Comparison of ENCODE assay signal across 10 cellular contexts in the genomic region with DNA sequence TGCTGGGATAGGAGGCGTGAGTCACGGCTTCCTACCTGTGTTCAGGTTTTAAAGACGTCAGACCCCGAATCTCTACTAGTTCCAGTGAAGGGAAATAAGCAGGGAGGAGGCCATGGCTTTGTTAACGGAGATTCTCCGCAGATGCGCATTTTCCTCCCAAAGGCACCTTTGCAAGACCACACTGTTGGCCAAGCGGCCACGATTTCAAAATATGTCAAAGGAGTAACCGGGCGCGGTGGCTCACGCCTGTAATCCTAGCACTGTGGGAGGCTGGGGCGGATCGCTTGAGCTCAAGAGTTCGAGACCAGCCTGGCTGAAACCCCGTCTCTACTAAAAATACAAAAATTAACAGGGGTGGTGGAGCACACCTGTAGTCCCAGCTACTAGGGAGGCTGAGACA. TPM values are rescaled to one million over a fixed set of nuclear protein-coding genes. Genes with fewer than 3 reads are reported as not detected.
DNase-seq lines count a peak whose midpoint lies in the region; ATAC-seq and TF ChIP-seq lines count a peak whose summit lies in the region.
"Had no signal": no experiment of that assay in that cellular context is flagged by ENCODE, and none has a peak within 500 bp of the region (broad histone marks: within the 10 kb centered on the region; RNA-seq: fewer than 3 reads in every experiment).

No MANE protein-coding gene starts in this region.

- no peak for DNase-seq in T-helper 2 cell treated with Interferon-gamma antibody and Interleukin-4, amounts not matched to agents 5 μg/mL and 100 μg/mL, for 36 hours (ENCODE audit: low spot score)
- DNase-seq in T-helper 2 cell, result no peak
- DNase-seq in Calu3, result no peak
- no peak for DNase-seq in activated naive CD8-positive, alpha-beta T cell treated with anti-CD3 and anti-CD28 coated beads, Interleukin-2, amount 50 U/mL, for 24 hours
- DNase-seq in stimulated activated CD4-positive, alpha-beta T cell treated with anti-CD3 and anti-CD28 coated beads, Interleukin-12 subunit alpha, Interleukin-12 subunit beta, amount 100 ng/mL, for 4 hours, result no peak
- no peak for DNase-seq in erythroblast (lab: John Stamatoyannopoulos, UW)
- DNase-seq: NCI-H1436 treated with DMSO at 0.1 percent for 48 hours had no signal

- CTCF ChIA-PET in Calu3 (lab: Charles Lee), result interaction anchor here (0.7 to 3.2 kb wide), 3 partner anchors 63 to 309 kb away, joined by 4 to 26 read pairs (median 19); a partner anchor contains a TSS

- TF ChIP-seq CTCF in Calu3 (IDR thresholded peaks at IDR 0.05; ENCODE audit: unreplicated experiment), result no peak
- TF ChIP-seq CTCF in nephron (IDR thresholded peaks at IDR 0.05; ENCODE audit: unreplicated experiment in 3 of 3), result no peak

- H3K4me1 Mint-ChIP-seq in T-helper 2 cell treated with Interferon-gamma antibody and Interleukin-4, amounts not matched to agents 5 μg/mL and 100 μg/mL, for 36 hours (ENCODE audit: low read depth), result peaks cover 19% of the 10 kb centered on the region
- H3K4me1 Mint-ChIP-seq in Calu3 (ENCODE audit: low read depth, unreplicated experiment) (no peaks in the 10 kb centered on the region), nephron (no peaks in the 10 kb centered on the region)
- peaks cover 26% of the 10 kb centered on the region for H3K4me1 Mint-ChIP-seq in activated naive CD8-positive, alpha-beta T cell treated with anti-CD3 and anti-CD28 coated beads, Interleukin-2, amount 50 U/mL, for 24 hours

- no peak for ATAC-seq in activated naive CD8-positive, alpha-beta T cell treated with anti-CD3 and anti-CD28 coated beads, Interleukin-2, amount 50 U/mL, for 24 hours
- no peak for ATAC-seq in HG03469 (IDR thresholded peaks at IDR 0.05; ENCODE audit: unreplicated experiment)

- TF ChIP-seq POLR2A in erythroblast (IDR thresholded peaks at IDR 0.05; ENCODE audit: low read length), result no peak

- BruUV-seq in Calu3 (replicated peaks; lab: Mats Ljungman, UMichigan), result no TSS peak

- peak overlapping the region; percentile 97 for H3K4me3 Mint-ChIP-seq in T-helper 2 cell treated with Interferon-gamma antibody and Interleukin-4, amounts not matched to agents 5 μg/mL and 100 μg/mL, for 36 hours
- H3K4me3 Mint-ChIP-seq in Calu3 (ENCODE audit: low read depth, unreplicated experiment), result peak overlapping the region; percentile 83
- peak overlapping the region; percentile 98 for H3K4me3 Mint-ChIP-seq in activated naive CD8-positive, alpha-beta T cell treated with anti-CD3 and anti-CD28 coated beads, Interleukin-2, amount 50 U/mL, for 24 hours
- H3K4me3 Mint-ChIP-seq in nephron, result peak overlapping the region; percentile 6 to 100 (median 100)

- no peaks in the 10 kb centered on the region for H3K27me3 Mint-ChIP-seq in T-helper 2 cell treated with Interferon-gamma antibody and Interleukin-4, amounts not matched to agents 5 μg/mL and 100 μg/mL, for 36 hours (ENCODE audit: low read depth)
- H3K27me3 Mint-ChIP-seq in Calu3 (ENCODE audit: unreplicated experiment), result no peaks in the 10 kb centered on the region
- no peaks in the 10 kb centered on the region for H3K27me3 Mint-ChIP-seq in activated naive CD8-positive, alpha-beta T cell treated with anti-CD3 and anti-CD28 coated beads, Interleukin-2, amount 50 U/mL, for 24 hours
- no peaks in the 10 kb centered on the region for H3K27me3 Mint-ChIP-seq in nephron (ENCODE audit: low read depth)
- H3K27me3 Mint-ChIP-seq: progenitor cell of endocrine pancreas had no signal

- intact Hi-C loops in Calu3 (cut with micrococcal nuclease; ENCODE audit: unreplicated experiment), result loop anchor here (5.0 kb wide), 1 partner anchor 156 kb away; a partner anchor contains a TSS

- H3K36me3 Mint-ChIP-seq in T-helper 2 cell treated with Interferon-gamma antibody and Interleukin-4, amounts not matched to agents 5 μg/mL and 100 μg/mL, for 36 hours (ENCODE audit: low read depth), result peaks cover 22% of the 10 kb centered on the region
- H3K36me3 Mint-ChIP-seq in Calu3 (ENCODE audit: insufficient read depth, unreplicated experiment) (peaks cover 19% of the 10 kb centered on the region), nephron (ENCODE audit: low read depth) (peaks cover 22% of the 10 kb centered on the region)
- H3K36me3 Mint-ChIP-seq in activated naive CD8-positive, alpha-beta T cell treated with anti-CD3 and anti-CD28 coated beads, Interleukin-2, amount 50 U/mL, for 24 hours (ENCODE audit: low read depth), result peaks cover 10% of the 10 kb centered on the region

- no peak overlapping the region for H3K27ac Mint-ChIP-seq in T-helper 2 cell treated with Interferon-gamma antibody and Interleukin-4, amounts not matched to agents 5 μg/mL and 100 μg/mL, for 36 hours
- H3K27ac Mint-ChIP-seq in Calu3 (ENCODE audit: unreplicated experiment) (no peak overlapping the region), nephron (no peak overlapping the region)
- H3K27ac Mint-ChIP-seq in activated naive CD8-positive, alpha-beta T cell treated with anti-CD3 and anti-CD28 coated beads, Interleukin-2, amount 50 U/mL, for 24 hours, result no peak overlapping the region

- peaks cover 16% of the 10 kb centered on the region for H3K9me3 Mint-ChIP-seq in T-helper 2 cell treated with Interferon-gamma antibody and Interleukin-4, amounts not matched to agents 5 μg/mL and 100 μg/mL, for 36 hours
- H3K9me3 Mint-ChIP-seq in Calu3 (ENCODE audit: low read depth, unreplicated experiment) (peaks cover 3% of the 10 kb centered on the region), nephron (peaks cover 27% of the 10 kb centered on the region)
- peaks cover 11% of the 10 kb centered on the region for H3K9me3 Mint-ChIP-seq in activated naive CD8-positive, alpha-beta T cell treated with anti-CD3 and anti-CD28 coated beads, Interleukin-2, amount 50 U/mL, for 24 hours

RNA-seq across cellular contexts. Expression of a gene that starts 21.9 kb away (rescaled TPM):
- total RNA-seq in Calu3 (2022), result 1.7 and 2.0 TPM in 2 replicates

RNA-seq across cellular contexts. Expression of a gene that starts 48.7 kb away (rescaled TPM):
- total RNA-seq in Calu3 (2022), result 3.0 and 3.7 TPM in 2 replicates
